In the genomic region with DNA sequence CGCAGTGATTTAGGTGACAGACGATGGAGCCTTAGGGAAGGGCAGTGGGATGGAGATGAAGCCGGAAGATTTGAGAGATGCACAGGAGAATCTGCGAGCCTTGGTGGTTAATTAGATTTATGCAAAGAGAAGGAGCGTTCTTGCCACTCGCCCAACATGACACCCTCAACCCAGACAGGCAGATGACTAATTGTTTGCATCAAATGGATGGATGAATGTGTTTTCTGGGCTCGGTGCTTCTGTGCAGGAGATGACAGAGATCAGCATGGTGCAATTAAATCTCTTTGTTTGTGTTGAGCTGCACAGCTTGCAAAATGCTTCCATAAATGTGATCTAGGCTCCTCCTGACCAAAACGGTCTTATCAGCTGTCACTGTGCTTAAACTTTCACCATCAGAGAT, we compare ENCODE assay signal across 21 cellular contexts.
"Had no signal": no experiment of that assay in that cellular context is flagged by ENCODE, and none has a peak within 500 bp of the region (broad histone marks: within the 10 kb centered on the region; RNA-seq: fewer than 3 reads in every experiment).

No MANE protein-coding gene starts in this region.

- H3K4me3 Mint-ChIP-seq: activated CD4-positive, alpha-beta T cell treated with anti-CD3 and anti-CD28 coated beads, Interleukin-2, amount 10 ng/mL, durations not matched to agents 24 days and 14 days; activated CD8-positive, alpha-beta T cell treated with anti-CD3 and anti-CD28 coated beads for 36 hours; activated naive CD8-positive, alpha-beta T cell treated with anti-CD3 and anti-CD28 coated beads, Interleukin-2, amount 50 U/mL, for 24 hours; central memory CD8-positive, alpha-beta T cell; nephron; stimulated activated naive B cell treated with anti-CD40 and anti-IgM and Interleukin-4, amounts not matched to agents 10 μg/mL and 1 μg/mL and 100 μg/mL, for 72 hours had no signal

- H3K27ac ChIP-seq: brain microvascular endothelial cell, gastroesophageal sphincter, heart right ventricle, left lung, sigmoid colon, upper lobe of right lung had no signal

- DNase-seq: activated CD4-positive, alpha-beta T cell treated with anti-CD3 and anti-CD28 coated beads, Interleukin-2, amount 10 ng/mL, durations not matched to agents 24 days and 14 days; activated CD8-positive, alpha-beta T cell treated with anti-CD3 and anti-CD28 coated beads for 36 hours; activated naive CD4-positive, alpha-beta T cell treated with Interleukin-2 at 50 U/mL for 16 hours; activated naive CD8-positive, alpha-beta T cell treated with anti-CD3 and anti-CD28 coated beads, Interleukin-2, amount 50 U/mL, for 24 hours; activated T-cell treated with anti-CD3 and anti-CD28 coated beads, Interleukin-2, amount 50 U/mL, for 1 hour; brain microvascular endothelial cell; cortex of kidney; heart right ventricle; left lung; midbrain; occipital lobe; posterior cingulate gyrus; sigmoid colon; stimulated activated CD4-positive, alpha-beta T cell treated with anti-CD3 and anti-CD28 coated beads, Interleukin-4, amount 100 ng/mL, for 4 hours; stimulated activated naive B cell treated with anti-CD40 and anti-IgM and Interleukin-4, amounts not matched to agents 10 μg/mL and 1 μg/mL and 100 μg/mL, for 72 hours; upper lobe of right lung had no signal

- H3K36me3 Mint-ChIP-seq: stimulated activated naive B cell treated with anti-CD40 and anti-IgM and Interleukin-4, amounts not matched to agents 10 μg/mL and 1 μg/mL and 100 μg/mL, for 72 hours had no signal

- H3K4me1 Mint-ChIP-seq: activated CD4-positive, alpha-beta T cell treated with anti-CD3 and anti-CD28 coated beads, Interleukin-2, amount 10 ng/mL, durations not matched to agents 24 days and 14 days; activated naive CD8-positive, alpha-beta T cell treated with anti-CD3 and anti-CD28 coated beads, Interleukin-2, amount 50 U/mL, for 24 hours; central memory CD8-positive, alpha-beta T cell; stimulated activated naive B cell treated with anti-CD40 and anti-IgM and Interleukin-4, amounts not matched to agents 10 μg/mL and 1 μg/mL and 100 μg/mL, for 72 hours had no signal

- H3K9me3 Mint-ChIP-seq: activated CD4-positive, alpha-beta T cell treated with anti-CD3 and anti-CD28 coated beads, Interleukin-2, amount 10 ng/mL, durations not matched to agents 24 days and 14 days; activated CD8-positive, alpha-beta T cell treated with anti-CD3 and anti-CD28 coated beads for 36 hours; activated naive CD8-positive, alpha-beta T cell treated with anti-CD3 and anti-CD28 coated beads, Interleukin-2, amount 50 U/mL, for 24 hours; activated T-helper 2 cell treated with anti-CD3 and anti-CD28 coated beads, Interferon-gamma antibody, Interleukin-2, Interleukin-4, amounts not matched to agents 10 μg/mL and 5 μg/mL and 100 μg/mL, durations not matched to agents 14 hours and 24 hours and 36 hours; central memory CD8-positive, alpha-beta T cell; nephron; stimulated activated naive B cell treated with anti-CD40 and anti-IgM and Interleukin-4, amounts not matched to agents 10 μg/mL and 1 μg/mL and 100 μg/mL, for 72 hours had no signal

- H3K27ac Mint-ChIP-seq: activated CD4-positive, alpha-beta T cell treated with anti-CD3 and anti-CD28 coated beads, Interleukin-2, amount 10 ng/mL, durations not matched to agents 24 days and 14 days; activated CD8-positive, alpha-beta T cell treated with anti-CD3 and anti-CD28 coated beads for 36 hours; activated naive CD8-positive, alpha-beta T cell treated with anti-CD3 and anti-CD28 coated beads, Interleukin-2, amount 50 U/mL, for 24 hours; activated T-helper 2 cell treated with anti-CD3 and anti-CD28 coated beads, Interferon-gamma antibody, Interleukin-2, Interleukin-4, amounts not matched to agents 10 μg/mL and 5 μg/mL and 100 μg/mL, durations not matched to agents 14 hours and 24 hours and 36 hours; nephron; stimulated activated naive B cell treated with anti-CD40 and anti-IgM and Interleukin-4, amounts not matched to agents 10 μg/mL and 1 μg/mL and 100 μg/mL, for 72 hours had no signal

- H3K27me3 Mint-ChIP-seq: activated CD8-positive, alpha-beta T cell treated with anti-CD3 and anti-CD28 coated beads for 36 hours had no signal

- ATAC-seq: activated CD8-positive, alpha-beta T cell treated with anti-CD3 and anti-CD28 coated beads for 36 hours; activated naive CD8-positive, alpha-beta T cell treated with anti-CD3 and anti-CD28 coated beads, Interleukin-2, amount 50 U/mL, for 24 hours; esophagus mucosa; gastroesophageal sphincter; heart right ventricle; left lung; stimulated activated naive B cell treated with anti-CD40 and anti-IgM and Interleukin-4, amounts not matched to agents 10 μg/mL and 1 μg/mL and 100 μg/mL, for 72 hours; upper lobe of right lung had no signal

- H3K4me1 ChIP-seq: gastroesophageal sphincter, left lung, sigmoid colon, upper lobe of right lung had no signal

- H3K27me3 ChIP-seq: brain microvascular endothelial cell, gastroesophageal sphincter, heart right ventricle, left lung, sigmoid colon, upper lobe of right lung had no signal
